In genomic region chr1:207589506-207589905, GRCh38 we compare ENCODE assay signal across 1 cellular context. TPM values are rescaled to one million over a fixed set of nuclear protein-coding genes. Genes with fewer than 3 reads are reported as not detected.
"Had no signal": no experiment of that assay in that cellular context is flagged by ENCODE, and none has a peak within 500 bp of the region (broad histone marks: within the 10 kb centered on the region; RNA-seq: fewer than 3 reads in every experiment).

No MANE protein-coding gene starts in this region.

RNA-seq across cellular contexts. Expression of gene CR1L, which starts 55.4 kb away (rescaled TPM):
- total RNA-seq: GM12878 had no signal
